Comparison of ENCODE assay signal across 33 cellular contexts in the genomic region with DNA sequence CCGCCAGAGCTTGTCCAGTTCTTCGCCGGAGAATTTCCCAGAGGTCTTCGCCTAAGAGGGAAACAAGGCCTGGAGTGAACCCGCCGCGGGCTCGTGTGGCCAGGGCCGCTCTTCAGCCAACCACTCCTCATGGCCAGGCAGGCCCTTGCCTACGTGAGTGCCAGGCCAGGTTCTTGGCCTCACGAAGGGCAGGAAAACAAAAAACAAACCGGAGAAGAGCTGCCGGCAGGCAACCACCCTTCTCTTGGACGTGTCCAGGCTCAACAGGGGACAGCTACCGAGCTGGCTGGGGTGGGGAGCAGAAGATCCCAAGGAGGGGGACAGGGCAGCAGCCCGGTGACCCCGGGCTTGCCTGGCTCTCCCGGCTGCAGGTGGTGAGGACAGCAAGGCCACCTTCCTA. TPM values are rescaled to one million over a fixed set of nuclear protein-coding genes. Genes with fewer than 3 reads are reported as not detected.
"Had no signal": no experiment of that assay in that cellular context is flagged by ENCODE, and none has a peak within 500 bp of the region (broad histone marks: within the 10 kb centered on the region; RNA-seq: fewer than 3 reads in every experiment).

No MANE protein-coding gene starts in this region.

- H3K4me1 ChIP-seq: body of pancreas, gastroesophageal sphincter, parathyroid adenoma, stomach, thyroid gland, upper lobe of right lung had no signal

- H3K27me3 Mint-ChIP-seq: activated naive CD4-positive, alpha-beta T cell treated with anti-CD3 and anti-CD28 coated beads, Interleukin-2, amount 10 ng/mL, durations not matched to agents 7 days and 5 days; activated T-cell treated with anti-CD3 and anti-CD28 coated beads, Interleukin-2, amount 50 U/mL, for 24 hours; naive B cell; stimulated activated memory B cell treated with anti-CD40 and anti-IgM and Interleukin-4, amounts not matched to agents 10 μg/mL and 1 μg/mL and 100 μg/mL, for 72 hours had no signal

- H3K27ac ChIP-seq: body of pancreas, coronary artery, dorsolateral prefrontal cortex, gastroesophageal sphincter, parathyroid adenoma, SK-N-MC, stomach, thyroid gland, upper lobe of right lung had no signal

- H3K36me3 Mint-ChIP-seq: naive B cell had no signal

- H3K27me3 ChIP-seq: body of pancreas, dorsolateral prefrontal cortex, gastroesophageal sphincter, stomach, thyroid gland, upper lobe of right lung had no signal

- H3K4me2 ChIP-seq: smooth muscle cell had no signal

- H3K27ac Mint-ChIP-seq: activated naive CD4-positive, alpha-beta T cell treated with anti-CD3 and anti-CD28 coated beads, Interleukin-2, amount 10 ng/mL, durations not matched to agents 7 days and 5 days; activated T-cell treated with anti-CD3 and anti-CD28 coated beads, Interleukin-2, amount 50 U/mL, for 24 hours; immature natural killer cell; naive B cell; stimulated activated memory B cell treated with anti-CD40 and anti-IgM and Interleukin-4, amounts not matched to agents 10 μg/mL and 1 μg/mL and 100 μg/mL, for 72 hours had no signal

- H3K4me1 Mint-ChIP-seq: activated naive CD4-positive, alpha-beta T cell treated with anti-CD3 and anti-CD28 coated beads, Interleukin-2, amount 10 ng/mL, durations not matched to agents 7 days and 5 days; immature natural killer cell; neural crest cell; stimulated activated memory B cell treated with anti-CD40 and anti-IgM and Interleukin-4, amounts not matched to agents 10 μg/mL and 1 μg/mL and 100 μg/mL, for 72 hours had no signal

- H3K4me3 Mint-ChIP-seq: activated naive CD4-positive, alpha-beta T cell treated with anti-CD3 and anti-CD28 coated beads, Interleukin-2, amount 10 ng/mL, durations not matched to agents 7 days and 5 days; activated T-cell treated with anti-CD3 and anti-CD28 coated beads, Interleukin-2, amount 50 U/mL, for 24 hours; immature natural killer cell; naive B cell; neural crest cell; stimulated activated memory B cell treated with anti-CD40 and anti-IgM and Interleukin-4, amounts not matched to agents 10 μg/mL and 1 μg/mL and 100 μg/mL, for 72 hours had no signal

- H2AFZ ChIP-seq: parathyroid adenoma had no signal

- H3K9ac ChIP-seq: parathyroid adenoma had no signal

- ATAC-seq: body of pancreas; gastroesophageal sphincter; left lobe of liver; stimulated activated memory B cell treated with anti-CD40 and anti-IgM and Interleukin-4, amounts not matched to agents 10 μg/mL and 1 μg/mL and 100 μg/mL, for 72 hours; upper lobe of right lung had no signal

- DNase-seq: activated CD4-positive, alpha-beta T cell treated with anti-CD3 and anti-CD28 coated beads for 48 hours; activated CD4-positive, alpha-beta T cell treated with anti-CD3 and anti-CD28 coated beads, Interleukin-2, amount 50 U/mL, for 48 hours; activated CD8-positive, alpha-beta memory T cell treated with anti-CD3 and anti-CD28 coated beads for 24 hours; activated CD8-positive, alpha-beta memory T cell treated with anti-CD3 and anti-CD28 coated beads, Interleukin-2, amount 50 U/mL, for 48 hours; activated gamma-delta T cell; activated naive CD4-positive, alpha-beta T cell treated with anti-CD3 and anti-CD28 coated beads, Interleukin-2, amount 10 ng/mL, durations not matched to agents 7 days and 5 days; activated T-cell treated with anti-CD3 and anti-CD28 coated beads, Interleukin-2, amount 50 U/mL, for 24 hours; anterior cingulate cortex; cerebellar nuclear complex; effector memory CD4-positive, alpha-beta T cell; erythroblast; hypothalamus; immature natural killer cell; naive B cell; occipital lobe; stimulated activated CD4-positive, alpha-beta T cell treated with anti-CD3 and anti-CD28 coated beads, Interleukin-1b, Interleukin-23, amount 100 ng/mL, for 48 hours; stimulated activated CD4-positive, alpha-beta T cell treated with anti-CD3 and anti-CD28 coated beads, Interleukin-4, amount 100 ng/mL, for 4 hours; stimulated activated CD8-positive, alpha-beta memory T cell treated with anti-CD3 and anti-CD28 coated beads, Interleukin-4, amount 100 ng/mL, for 48 hours; stomach; thyroid gland; upper lobe of right lung had no signal

- H3K9me3 ChIP-seq: body of pancreas, gastroesophageal sphincter, stomach, thyroid gland, upper lobe of right lung had no signal

- H3K9me3 Mint-ChIP-seq: activated naive CD4-positive, alpha-beta T cell treated with anti-CD3 and anti-CD28 coated beads, Interleukin-2, amount 10 ng/mL, durations not matched to agents 7 days and 5 days; activated T-cell treated with anti-CD3 and anti-CD28 coated beads, Interleukin-2, amount 50 U/mL, for 24 hours; immature natural killer cell; naive B cell; neural crest cell; stimulated activated memory B cell treated with anti-CD40 and anti-IgM and Interleukin-4, amounts not matched to agents 10 μg/mL and 1 μg/mL and 100 μg/mL, for 72 hours had no signal

- H3K4me3 ChIP-seq: body of pancreas, coronary artery, dorsolateral prefrontal cortex, gastroesophageal sphincter, SK-N-MC, smooth muscle cell, stomach, thyroid gland, upper lobe of right lung had no signal

RNA-seq across cellular contexts. Expression of gene DOK7, which starts 55.8 kb away (rescaled TPM):
- total RNA-seq: lung microvascular endothelial cell; neural crest cell; occipital lobe; smooth muscle cell; T-helper 1 cell treated with Interleukin-12 subunit alpha and Interleukin-12 subunit beta and Interleukin-4 antibody, amounts not matched to agents 30 ng/mL and 1 ng/mL, for 36 hours had no signal
- polyA plus RNA-seq: smooth muscle cell had no signal
